Comparison of ENCODE assay signal across 8 cellular contexts in genomic region chr15:66498501-66499386, GRCh38. TPM values are rescaled to one million over a fixed set of nuclear protein-coding genes. Genes with fewer than 3 reads are reported as not detected.
A peak's percentile ranks its signal among the peaks of the same experiment; 100 is the strongest.
DNase-seq lines count a peak whose midpoint lies in the region; ATAC-seq and TF ChIP-seq lines count a peak whose summit lies in the region.

No MANE protein-coding gene starts in this region.

- DNase-seq in Caco-2 (peak in 1 of 2 experiments; percentile 38), glomerular visceral epithelial cell (ENCODE audit: extremely low spot score) (peak; percentile 33), occipital lobe (lab: John Stamatoyannopoulos, UW) (no peak), NCI-H524 treated with DMSO at 0.1 percent for 48 hours (lab: John Stamatoyannopoulos, UW) (no peak)
- no peak for DNase-seq in activated CD8-positive, alpha-beta T cell treated with anti-CD3 and anti-CD28 coated beads for 36 hours

- H3K9ac ChIP-seq in HUES64 (ENCODE audit: low read depth, low read length) = no peak overlapping the region

- peaks cover 16% of the 10 kb centered on the region for H3K4me1 Mint-ChIP-seq in Caco-2 (ENCODE audit: low read depth, unreplicated experiment)
- H3K4me1 Mint-ChIP-seq in activated CD8-positive, alpha-beta T cell treated with anti-CD3 and anti-CD28 coated beads for 36 hours (ENCODE audit: low read depth) = peaks cover 62% of the 10 kb centered on the region

- H3K4me1 ChIP-seq in Caco-2 (peaks cover 10% of the 10 kb centered on the region), HUES64 (ENCODE audit: insufficient read depth, low read length) (no peaks in the 10 kb centered on the region; the same call in 1 of the 2 replicates), thymus (ENCODE audit: control insufficient read depth, insufficient read depth, low read length) (peaks cover 13% of the 10 kb centered on the region)

- no peaks in the 10 kb centered on the region for H3K9me3 Mint-ChIP-seq in Caco-2 (ENCODE audit: unreplicated experiment)
- H3K9me3 Mint-ChIP-seq in activated CD8-positive, alpha-beta T cell treated with anti-CD3 and anti-CD28 coated beads for 36 hours = no peaks in the 10 kb centered on the region

- H3K27me3 Mint-ChIP-seq in Caco-2 (ENCODE audit: insufficient read depth, unreplicated experiment) = no peaks in the 10 kb centered on the region
- no peaks in the 10 kb centered on the region for H3K27me3 Mint-ChIP-seq in activated CD8-positive, alpha-beta T cell treated with anti-CD3 and anti-CD28 coated beads for 36 hours

- no peak overlapping the region for H3K4me3 Mint-ChIP-seq in Caco-2 (ENCODE audit: unreplicated experiment)
- H3K4me3 Mint-ChIP-seq in activated CD8-positive, alpha-beta T cell treated with anti-CD3 and anti-CD28 coated beads for 36 hours = peak overlapping the region; percentile 92

- ATAC-seq in activated CD8-positive, alpha-beta T cell treated with anti-CD3 and anti-CD28 coated beads for 36 hours = no peak
- ATAC-seq in HG03457 (IDR thresholded peaks at IDR 0.05; ENCODE audit: unreplicated experiment) = no peak

- intact Hi-C loops in Caco-2 (cut with micrococcal nuclease; ENCODE audit: unreplicated experiment) = loop anchor here (5.0 kb wide), 1 partner anchor 94 kb away; no protein-coding TSS in a partner anchor
- intact Hi-C loops in activated CD8-positive, alpha-beta T cell treated with anti-CD3 and anti-CD28 coated beads for 36 hours (cut with micrococcal nuclease) = loop anchor here (5.0 to 10.0 kb wide), 3 partner anchors 111 to 206 kb away; partner anchors contain the start of genes DIS3L, MAP2K1 and TIPIN

- H3K27ac ChIP-seq in HUES64 (ENCODE audit: low read depth, low read length) = peak overlapping the region; percentile 37; the same call in 1 of the 2 replicates
- peak overlapping the region; percentile 56 for H3K27ac ChIP-seq in thymus (ENCODE audit: low read depth)

- H3K27me3 ChIP-seq in Caco-2 (replicated peaks; ENCODE audit: control insufficient read depth, insufficient read depth, low read length) = no peaks in the 10 kb centered on the region
- no peaks in the 10 kb centered on the region for H3K27me3 ChIP-seq in HUES64 (ENCODE audit: insufficient read depth, low read length)
- no peaks in the 10 kb centered on the region for H3K27me3 ChIP-seq in thymus (ENCODE audit: control insufficient read depth, insufficient read depth)

- POLR2A ChIA-PET in Caco-2 (lab: Charles Lee) = interaction anchor here (2.5 kb wide), 1 partner anchor 112 kb away, joined by 10 read pairs; the partner anchor contains the start of gene MAP2K1
- POLR2A ChIA-PET in activated CD8-positive, alpha-beta T cell treated with anti-CD3 and anti-CD28 coated beads for 36 hours (lab: Charles Lee) = interaction anchor here (0.6 to 6.1 kb wide), 15 partner anchors 9 to 531 kb away, joined by 3 to 65 read pairs (median 5); partner anchors contain the start of genes DIS3L, MAP2K1 and TIPIN

- no peaks in the 10 kb centered on the region for H3K9me3 ChIP-seq in Caco-2
- H3K9me3 ChIP-seq in HUES64 (ENCODE audit: insufficient read depth, low read depth, low read length) = no peaks in the 10 kb centered on the region
- H3K9me3 ChIP-seq in thymus (ENCODE audit: control insufficient read depth) = no peaks in the 10 kb centered on the region

- peak; percentile 22 to 23 for TF ChIP-seq CTCF in Caco-2 (IDR thresholded peaks at IDR 0.05; ENCODE audit: insufficient read depth in 1 of 2, low read depth in 1 of 2, low read length in 1 of 2, severe bottlenecking in 1 of 2, unreplicated experiment in 1 of 2)
- TF ChIP-seq CTCF in activated CD8-positive, alpha-beta T cell treated with anti-CD3 and anti-CD28 coated beads for 36 hours (IDR thresholded peaks at IDR 0.05) = peak; percentile 54

- 86% methylated on average over 3 of the region's 3 CpGs for WGBS in HUES64
- 81% methylated on average over 3 of the region's 3 CpGs for WGBS in thymus

- CTCF ChIA-PET in Caco-2 (lab: Charles Lee) = interaction anchor here (0.7 to 1.2 kb wide), 5 partner anchors 60 to 205 kb away, joined by 3 to 12 read pairs (median 4); partner anchors contain the start of genes DIS3L and MAP2K1
- CTCF ChIA-PET in activated CD8-positive, alpha-beta T cell treated with anti-CD3 and anti-CD28 coated beads for 36 hours (lab: Charles Lee) = interaction anchor here (0.7 to 5.1 kb wide), 23 partner anchors 8 to 449 kb away, joined by 3 to 65 read pairs (median 5); partner anchors contain the start of genes MAP2K1 and TIPIN

- H3K36me3 ChIP-seq in Caco-2 (ENCODE audit: control insufficient read depth, insufficient read depth, low read length) (peaks cover 2% of the 10 kb centered on the region), HUES64 (ENCODE audit: insufficient read depth, low read length) (peaks cover 80% of the 10 kb centered on the region), thymus (ENCODE audit: control insufficient read depth, insufficient read depth) (peaks cover 31% of the 10 kb centered on the region)

- peak overlapping the region; percentile 93 for H3K27ac Mint-ChIP-seq in Caco-2 (ENCODE audit: unreplicated experiment)
- H3K27ac Mint-ChIP-seq in activated CD8-positive, alpha-beta T cell treated with anti-CD3 and anti-CD28 coated beads for 36 hours = peak overlapping the region; percentile 92

- peaks cover 94% of the 10 kb centered on the region for H3K36me3 Mint-ChIP-seq in Caco-2 (ENCODE audit: insufficient read depth, unreplicated experiment)
- H3K36me3 Mint-ChIP-seq in activated CD8-positive, alpha-beta T cell treated with anti-CD3 and anti-CD28 coated beads for 36 hours (ENCODE audit: low read depth) = peaks cover 89% of the 10 kb centered on the region

- H3K4me3 ChIP-seq in Caco-2 (ENCODE audit: low read depth, low read length) (no peak overlapping the region), HUES64 (ENCODE audit: low read length) (no peak overlapping the region), thymus (ENCODE audit: low read length) (no peak overlapping the region)

- no TSS peak for BruUV-seq in Caco-2 (replicated peaks; lab: Mats Ljungman, UMichigan)

RNA-seq across cellular contexts. Expression of gene SNAPC5, which starts 1.2 kb away (rescaled TPM):
- total RNA-seq in Caco-2 (2022) = 28.1 and 31.4 TPM in 2 replicates
- 19.0 TPM for polyA plus RNA-seq in HUES64 (2013, experiment 1 of 2)
- polyA plus RNA-seq in HUES64 (2013, experiment 2 of 2) = 23.8 TPM
- total RNA-seq in activated CD8-positive, alpha-beta T cell treated with anti-CD3 and anti-CD28 coated beads for 36 hours = 10 to 100 TPM; 27.7 to 31.4 TPM
- 39.9 TPM for polyA plus RNA-seq in thymus
- 10.1 TPM for total RNA-seq in occipital lobe

RNA-seq across cellular contexts. Expression of gene RPL4, which starts 5.9 kb away (rescaled TPM):
- total RNA-seq in Caco-2 (2022) (3,043 and 3,102 TPM in 2 replicates), occipital lobe (2,913 TPM)
- 3,610 TPM for polyA plus RNA-seq in HUES64 (2013, experiment 1 of 2)
- polyA plus RNA-seq in HUES64 (2013, experiment 2 of 2) = 3,887 TPM
- 1,000 to 10,000 TPM; 5,254 to 5,310 TPM for total RNA-seq in activated CD8-positive, alpha-beta T cell treated with anti-CD3 and anti-CD28 coated beads for 36 hours
- 2,770 TPM for polyA plus RNA-seq in thymus

RNA-seq across cellular contexts. Expression of gene ZWILCH, which starts 6.4 kb away (rescaled TPM):
- total RNA-seq in Caco-2 (2022) (21.6 and 28.1 TPM in 2 replicates), occipital lobe (43.0 TPM)
- polyA plus RNA-seq in HUES64 (2013, experiment 1 of 2) = 52.4 TPM
- polyA plus RNA-seq in HUES64 (2013, experiment 2 of 2) = 48.1 TPM
- 10 to 100 TPM; 29.9 to 30.2 TPM for total RNA-seq in activated CD8-positive, alpha-beta T cell treated with anti-CD3 and anti-CD28 coated beads for 36 hours
- polyA plus RNA-seq in thymus = 7.6 TPM
